Comparison of ENCODE assay signal across 10 cellular contexts in the genomic region with DNA sequence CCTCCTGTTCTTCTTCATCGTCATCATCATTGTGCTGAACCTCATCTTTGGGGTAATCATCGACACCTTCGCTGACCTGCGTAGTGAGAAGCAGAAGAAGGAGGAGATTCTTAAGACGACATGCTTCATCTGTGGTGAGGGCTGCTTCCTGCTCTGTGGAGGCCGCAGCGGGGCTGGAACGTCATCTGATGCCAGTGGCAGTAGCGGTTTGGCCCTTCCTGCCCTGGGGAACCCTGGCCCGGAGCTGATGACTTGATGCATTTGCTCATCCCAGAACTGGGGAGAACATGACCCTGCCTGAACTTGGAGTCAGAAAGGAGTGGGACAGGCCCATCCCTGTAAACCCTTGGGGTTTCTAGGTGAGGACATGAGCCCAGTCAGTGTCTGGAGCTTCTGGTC. TPM values are rescaled to one million over a fixed set of nuclear protein-coding genes. Genes with fewer than 3 reads are reported as not detected.
A peak's percentile ranks its signal among the peaks of the same experiment; 100 is the strongest.
DNase-seq lines count a peak whose midpoint lies in the region; ATAC-seq and TF ChIP-seq lines count a peak whose summit lies in the region.
"Had no signal": no experiment of that assay in that cellular context is flagged by ENCODE, and none has a peak within 500 bp of the region (broad histone marks: within the 10 kb centered on the region; RNA-seq: fewer than 3 reads in every experiment).

No MANE protein-coding gene starts in this region.

- H2AFZ ChIP-seq in osteoblast (ENCODE audit: low read length), result no peak overlapping the region

- H3K4me3 Mint-ChIP-seq in CD4-positive, CD25-positive, alpha-beta regulatory T cell, result peak overlapping the region in 3 of 4 donors; percentile 23 to 82 (median 78)
- H3K4me3 Mint-ChIP-seq in activated naive CD8-positive, alpha-beta T cell, result peak overlapping the region; percentile 77
- no peak overlapping the region for H3K4me3 Mint-ChIP-seq in type B pancreatic cell

- H4K20me1 ChIP-seq in osteoblast (ENCODE audit: insufficient read depth, low read length), result no peaks in the 10 kb centered on the region

- peak; percentile 63 to 67 for ATAC-seq in CD4-positive, CD25-positive, alpha-beta regulatory T cell (ENCODE audit: low read depth in 2 of 2)
- ATAC-seq in RWPE2 (ENCODE audit: low read depth), result no peak
- ATAC-seq in HG03159 (IDR thresholded peaks at IDR 0.05; ENCODE audit: unreplicated experiment), result no peak

- WGBS in lower leg skin, 2 donors, result 65 to 73% methylated on average over 10 of the region's 10 CpGs

- peak; percentile 29 to 77 (median 55) for DNase-seq in CD4-positive, CD25-positive, alpha-beta regulatory T cell
- DNase-seq in RWPE2 (ENCODE audit: low spot score), result peak; percentile 57
- peak; percentile 96 for DNase-seq in osteoblast (ENCODE audit: insufficient read length, low spot score, missing footprints)
- no peak for DNase-seq in DMS 273 treated with DMSO at 0.1 percent for 48 hours (lab: John Stamatoyannopoulos, UW)
- no peak for DNase-seq in type B pancreatic cell (ENCODE audit: extremely low spot score, unreplicated experiment)
- DNase-seq in lower leg skin (ENCODE audit: low spot score in 2 of 2), result no peak
- DNase-seq: DND-41 had no signal

- H3K36me3 ChIP-seq in CD4-positive, CD25-positive, alpha-beta regulatory T cell (ENCODE audit: control insufficient read depth, insufficient read depth, low read length), result peaks cover 50% of the 10 kb centered on the region
- H3K36me3 ChIP-seq in RWPE2 (ENCODE audit: low read depth) (peaks cover 93% of the 10 kb centered on the region), osteoblast (ENCODE audit: insufficient read depth, low read length) (peaks cover 54% of the 10 kb centered on the region)

- H3K27ac ChIP-seq in CD4-positive, CD25-positive, alpha-beta regulatory T cell (ENCODE audit: insufficient read depth, low read length, poor library complexity, severe bottlenecking), result peak overlapping the region; percentile 72
- H3K27ac ChIP-seq in RWPE2 (ENCODE audit: poor library complexity, severe bottlenecking) (no peak overlapping the region), osteoblast (ENCODE audit: low read depth, low read length) (peak overlapping the region; percentile 71)

- H3K36me3 Mint-ChIP-seq in CD4-positive, CD25-positive, alpha-beta regulatory T cell, result peaks cover 47% of the 10 kb centered on the region
- peaks cover 13% of the 10 kb centered on the region for H3K36me3 Mint-ChIP-seq in activated naive CD8-positive, alpha-beta T cell
- H3K36me3 Mint-ChIP-seq in type B pancreatic cell, result peaks cover 12% of the 10 kb centered on the region

- TF ChIP-seq CTCF in RWPE2 (IDR thresholded peaks at IDR 0.05; ENCODE audit: poor library complexity, severe bottlenecking), result no peak
- no peak for TF ChIP-seq CTCF in osteoblast (IDR thresholded peaks at IDR 0.05; ENCODE audit: extremely low read depth, low read depth, low read length)
- no peak for TF ChIP-seq CTCF in type B pancreatic cell (conservative IDR thresholded peaks at IDR 0.05)
- no peak for TF ChIP-seq CTCF in lower leg skin (IDR thresholded peaks at IDR 0.05)

- no peaks in the 10 kb centered on the region for H3K27me3 Mint-ChIP-seq in CD4-positive, CD25-positive, alpha-beta regulatory T cell
- H3K27me3 Mint-ChIP-seq in activated naive CD8-positive, alpha-beta T cell, result no peaks in the 10 kb centered on the region
- no peaks in the 10 kb centered on the region for H3K27me3 Mint-ChIP-seq in type B pancreatic cell

- intact Hi-C loops in lower leg skin (cut with DNase I; ENCODE audit: low total_unique reads), result no loop called here

- H3K27ac Mint-ChIP-seq in CD4-positive, CD25-positive, alpha-beta regulatory T cell, result peak overlapping the region; percentile 98 to 99 (median 98)
- H3K27ac Mint-ChIP-seq in activated naive CD8-positive, alpha-beta T cell, result peak overlapping the region; percentile 93
- no peak overlapping the region for H3K27ac Mint-ChIP-seq in type B pancreatic cell

- peaks cover 9% of the 10 kb centered on the region for H3K79me2 ChIP-seq in osteoblast (ENCODE audit: insufficient read depth, low read length)

- peaks cover 58% of the 10 kb centered on the region for H3K4me1 ChIP-seq in CD4-positive, CD25-positive, alpha-beta regulatory T cell (ENCODE audit: control insufficient read depth, insufficient read depth, low read length, poor library complexity, severe bottlenecking)
- H3K4me1 ChIP-seq in RWPE2 (ENCODE audit: insufficient read depth, poor library complexity, severe bottlenecking) (peaks cover 39% of the 10 kb centered on the region), osteoblast (ENCODE audit: insufficient read depth, low read length) (peaks cover 47% of the 10 kb centered on the region)

- no peaks in the 10 kb centered on the region for H3K27me3 ChIP-seq in CD4-positive, CD25-positive, alpha-beta regulatory T cell (ENCODE audit: control insufficient read depth, insufficient read depth, low read length)
- H3K27me3 ChIP-seq in RWPE2 (ENCODE audit: insufficient read depth, poor library complexity, severe bottlenecking), result no peaks in the 10 kb centered on the region
- H3K27me3 ChIP-seq in osteoblast (ENCODE audit: insufficient read depth, low read length), result no peaks in the 10 kb centered on the region

- no peaks in the 10 kb centered on the region for H3K9me3 ChIP-seq in CD4-positive, CD25-positive, alpha-beta regulatory T cell (ENCODE audit: control insufficient read depth in 2 of 2, low read length in 2 of 2)
- H3K9me3 ChIP-seq in RWPE2 (ENCODE audit: severe bottlenecking), result no peaks in the 10 kb centered on the region
- H3K9me3 ChIP-seq in osteoblast (ENCODE audit: low read depth, low read length), result no peaks in the 10 kb centered on the region

- H3K9me3 Mint-ChIP-seq in CD4-positive, CD25-positive, alpha-beta regulatory T cell, result no peaks in the 10 kb centered on the region
- H3K9me3 Mint-ChIP-seq in activated naive CD8-positive, alpha-beta T cell (ENCODE audit: low read depth), result no peaks in the 10 kb centered on the region
- H3K9me3 Mint-ChIP-seq in type B pancreatic cell, result no peaks in the 10 kb centered on the region

- no peak overlapping the region for H3K4me3 ChIP-seq in CD4-positive, CD25-positive, alpha-beta regulatory T cell (ENCODE audit: low read depth, low read length)
- H3K4me3 ChIP-seq in RWPE2 (ENCODE audit: severe bottlenecking) (no peak overlapping the region), osteoblast (ENCODE audit: insufficient read depth, low read length) (no peak overlapping the region), lower leg skin (ENCODE audit: low read depth, poor library complexity, severe bottlenecking) (no peak overlapping the region)

- no peak overlapping the region for H3K4me2 ChIP-seq in osteoblast (ENCODE audit: insufficient read depth, low read length)

- H3K4me1 Mint-ChIP-seq in CD4-positive, CD25-positive, alpha-beta regulatory T cell, result peaks cover 19 to 59% (median 41%) of the 10 kb centered on the region in 4 donors
- peaks cover 64% of the 10 kb centered on the region for H3K4me1 Mint-ChIP-seq in activated naive CD8-positive, alpha-beta T cell (ENCODE audit: low read depth)
- H3K4me1 Mint-ChIP-seq in type B pancreatic cell (ENCODE audit: unreplicated experiment), result peaks cover 30% of the 10 kb centered on the region

- no peak for TF ChIP-seq POLR2A in lower leg skin (IDR thresholded peaks at IDR 0.05)

RNA-seq across cellular contexts. Expression of gene UQCC2, which starts 18.7 kb away (rescaled TPM):
- 14.9 TPM for total RNA-seq in CD4-positive, CD25-positive, alpha-beta regulatory T cell
- polyA plus RNA-seq in CD4-positive, CD25-positive, alpha-beta regulatory T cell, result 10 to 100 TPM; 37.1 to 72.6 (median 51.2) TPM
- 15.2 and 20.0 TPM in 2 replicates for total RNA-seq in osteoblast
- total RNA-seq in type B pancreatic cell (ENCODE audit: low replicate concordance), result 79.5 and 98.8 TPM in 2 replicates
- total RNA-seq in lower leg skin, result 10 to 100 TPM in 2 of 4 donors, 1 to 10 TPM in 2; 8.5 to 20.4 (median 10.2) TPM

RNA-seq across cellular contexts. Expression of gene IP6K3, which starts 53.9 kb away (rescaled TPM):
- not detected for total RNA-seq in CD4-positive, CD25-positive, alpha-beta regulatory T cell
- polyA plus RNA-seq in CD4-positive, CD25-positive, alpha-beta regulatory T cell, result not detected
- total RNA-seq in osteoblast, result under 0.01 and 0.29 TPM in 2 replicates
- 0.75 TPM in 1 of 2 replicates, not detected in the other for total RNA-seq in type B pancreatic cell (ENCODE audit: low replicate concordance)
- total RNA-seq in lower leg skin, result under 1 TPM in 1 of 4 donors, not detected in 3; 0.45 TPM
- total RNA-seq: T-helper 1 cell treated with Interleukin-12 subunit alpha and Interleukin-12 subunit beta and Interleukin-4 antibody, amounts not matched to agents 30 ng/mL and 1 ng/mL, for 36 hours had no signal

Comparison
In these comparisons a context has a peak if more than half of its experiments do, and no peak if none do; other contexts are left out.
1. ATAC-seq: peak in CD4-positive, CD25-positive, alpha-beta regulatory T cell (2 of 2); none in RWPE2 (single experiment) and HG03159 (single experiment).
2. DNase-seq: peak in CD4-positive, CD25-positive, alpha-beta regulatory T cell (3 of 3), RWPE2 (single experiment) and osteoblast (single experiment); none in DMS 273 treated with DMSO at 0.1 percent for 48 hours (single experiment), type B pancreatic cell (single experiment) and lower leg skin (0 of 2).